ENCODE assay signal across 13 cellular contexts in the genomic region with DNA sequence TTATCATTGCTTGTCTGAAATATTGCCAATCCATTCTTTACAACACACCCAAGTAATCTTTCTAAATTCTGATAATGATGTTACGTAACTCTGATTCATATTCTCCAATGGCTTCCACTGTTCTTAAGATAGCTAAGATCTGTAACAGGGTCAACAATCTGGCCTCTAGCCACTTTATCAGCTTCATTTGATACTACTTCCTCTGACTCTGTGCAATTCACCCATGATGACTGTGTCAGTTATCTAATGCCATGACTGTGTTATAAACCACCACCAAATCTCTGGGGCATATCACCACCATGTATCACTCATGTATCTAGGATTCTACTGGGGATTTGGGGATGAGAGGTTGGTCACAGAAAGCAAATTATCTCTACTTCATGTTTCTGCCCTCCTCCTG. TPM values are rescaled to one million over a fixed set of nuclear protein-coding genes. Genes with fewer than 3 reads are reported as not detected.
DNase-seq lines count a peak whose midpoint lies in the region; ATAC-seq, FAIRE-seq and TF ChIP-seq lines count a peak whose summit lies in the region.
"Had no signal": no experiment of that assay in that cellular context is flagged by ENCODE, and none has a peak within 500 bp of the region (broad histone marks: within the 10 kb centered on the region; RNA-seq: fewer than 3 reads in every experiment).

No MANE protein-coding gene starts in this region.

- no peak overlapping the region for H3K4me3 Mint-ChIP-seq in MCF 10A (ENCODE audit: unreplicated experiment)
- H3K4me3 Mint-ChIP-seq in activated T-cell treated with anti-CD3 and anti-CD28 coated beads, Interleukin-2, amount 50 U/mL, for 24 hours, result no peak overlapping the region
- H3K4me3 Mint-ChIP-seq: activated T-cell treated with anti-CD3 and anti-CD28 coated beads, Interleukin-2, amount 50 U/mL, for 72 hours; neural crest cell had no signal

- intact Hi-C loops in MCF 10A (cut with micrococcal nuclease) (no loop called here), breast epithelium (cut with DNase I; ENCODE audit: low total_unique reads) (no loop called here), upper lobe of right lung (cut with DNase I) (no loop called here)

- H3K27ac Mint-ChIP-seq in MCF 10A (ENCODE audit: low read depth, unreplicated experiment), result peak overlapping the region; percentile 84
- no peak overlapping the region for H3K27ac Mint-ChIP-seq in activated T-cell treated with anti-CD3 and anti-CD28 coated beads, Interleukin-2, amount 50 U/mL, for 24 hours
- H3K27ac Mint-ChIP-seq: activated T-cell treated with anti-CD3 and anti-CD28 coated beads, Interleukin-2, amount 50 U/mL, for 72 hours had no signal

- DNase-seq in MCF 10A (ENCODE audit: unreplicated experiment) (peak; percentile 10), breast epithelium (ENCODE audit: low spot score in 2 of 2) (no peak), amniotic epithelial cell (ENCODE audit: low read depth) (peak; percentile 99), keratinocyte (ENCODE audit: low read depth, low spot score) (peak; percentile 30), upper lobe of right lung (no peak), NCI-H146 treated with DMSO at 0.1 percent for 48 hours (lab: John Stamatoyannopoulos, UW; ENCODE audit: unreplicated experiment) (no peak)
- DNase-seq in activated T-cell treated with anti-CD3 and anti-CD28 coated beads, Interleukin-2, amount 50 U/mL, for 24 hours, result no peak
- DNase-seq: activated T-cell treated with anti-CD3 and anti-CD28 coated beads, Interleukin-2, amount 50 U/mL, for 72 hours; NCI-H446 treated with DMSO at 0.1 percent for 48 hours; tibial artery had no signal

- H3K9me3 Mint-ChIP-seq in MCF 10A (ENCODE audit: unreplicated experiment), result no peaks in the 10 kb centered on the region
- H3K9me3 Mint-ChIP-seq in activated T-cell treated with anti-CD3 and anti-CD28 coated beads, Interleukin-2, amount 50 U/mL, for 24 hours, result peaks cover 3% of the 10 kb centered on the region

- no peaks in the 10 kb centered on the region for H3K27me3 Mint-ChIP-seq in MCF 10A (ENCODE audit: insufficient read depth, unreplicated experiment)
- no peaks in the 10 kb centered on the region for H3K27me3 Mint-ChIP-seq in activated T-cell treated with anti-CD3 and anti-CD28 coated beads, Interleukin-2, amount 50 U/mL, for 24 hours

- no peak overlapping the region for H3K9ac ChIP-seq in keratinocyte (ENCODE audit: control insufficient read depth, extremely low read depth, insufficient read depth, low read length)

- H3K4me1 Mint-ChIP-seq in MCF 10A (ENCODE audit: insufficient read depth, unreplicated experiment), result peaks cover 50% of the 10 kb centered on the region
- peaks cover 45% of the 10 kb centered on the region for H3K4me1 Mint-ChIP-seq in activated T-cell treated with anti-CD3 and anti-CD28 coated beads, Interleukin-2, amount 50 U/mL, for 24 hours (ENCODE audit: low read depth)

- no peak overlapping the region for H3K27ac ChIP-seq in breast epithelium
- no peak overlapping the region for H3K27ac ChIP-seq in keratinocyte (ENCODE audit: control insufficient read depth, insufficient read depth, low read length)
- no peak overlapping the region for H3K27ac ChIP-seq in upper lobe of right lung

- H3K9me3 ChIP-seq in breast epithelium (no peaks in the 10 kb centered on the region), keratinocyte (ENCODE audit: control insufficient read depth, low read depth, low read length) (no peaks in the 10 kb centered on the region), upper lobe of right lung (no peaks in the 10 kb centered on the region)
- H3K9me3 ChIP-seq: tibial artery had no signal

- no peaks in the 10 kb centered on the region for H4K20me1 ChIP-seq in keratinocyte (ENCODE audit: control insufficient read depth, extremely low read depth, insufficient read depth, low read length)

- no peak for TF ChIP-seq POLR2A in breast epithelium (IDR thresholded peaks at IDR 0.05)

- no peak for FAIRE-seq in keratinocyte (lab: Jason Lieb, UNC)
- FAIRE-seq: A204.1 had no signal

- TF ChIP-seq CTCF in MCF 10A (IDR thresholded peaks at IDR 0.05; ENCODE audit: unreplicated experiment) (no peak), breast epithelium (IDR thresholded peaks at IDR 0.05) (no peak), keratinocyte (optimal IDR thresholded peaks at IDR 0.05 in 1 of 3, IDR thresholded peaks at IDR 0.05 in 1 of 3, conservative IDR thresholded peaks at IDR 0.05 in 1 of 3; ENCODE audit: extremely low read depth in 1 of 3, insufficient read depth in 2 of 3, low read length in 3 of 3) (no peak), upper lobe of right lung (IDR thresholded peaks at IDR 0.05) (no peak)

- no peaks in the 10 kb centered on the region for H3K9me1 ChIP-seq in keratinocyte (ENCODE audit: control insufficient read depth, extremely low read depth, insufficient read depth, low read length)

- H3K4me3 ChIP-seq in breast epithelium, result no peak overlapping the region
- no peak overlapping the region for H3K4me3 ChIP-seq in keratinocyte (ENCODE audit: control insufficient read depth in 2 of 3, extremely low read depth in 1 of 3, insufficient read depth in 2 of 3, low read depth in 1 of 3, low read length in 3 of 3)
- no peak overlapping the region for H3K4me3 ChIP-seq in upper lobe of right lung
- H3K4me3 ChIP-seq: tibial artery had no signal

- BruUV-seq in MCF 10A (replicated peaks; lab: Mats Ljungman, UMichigan), result no TSS peak

- POLR2A ChIA-PET in MCF 10A (lab: Yijun Ruan, JAX), result no interaction called here

- no peaks in the 10 kb centered on the region for H3K4me1 ChIP-seq in breast epithelium
- H3K4me1 ChIP-seq in keratinocyte (ENCODE audit: control insufficient read depth, extremely low read depth, insufficient read depth, low read length), result peaks cover 28% of the 10 kb centered on the region
- peaks cover 31% of the 10 kb centered on the region for H3K4me1 ChIP-seq in upper lobe of right lung

- CTCF ChIA-PET in MCF 10A (lab: Yijun Ruan, JAX), result interaction anchor here (0.7 kb wide), 1 partner anchor 85 kb away, joined by 3 read pairs; no protein-coding TSS in a partner anchor

- H3K4me2 ChIP-seq in keratinocyte (ENCODE audit: control insufficient read depth, extremely low read depth, insufficient read depth, low read depth, low read length), result no peak overlapping the region

- H3K79me2 ChIP-seq in keratinocyte (ENCODE audit: control insufficient read depth, insufficient read depth, low read length), result no peaks in the 10 kb centered on the region

- H3K27me3 ChIP-seq in breast epithelium, result no peaks in the 10 kb centered on the region
- no peaks in the 10 kb centered on the region for H3K27me3 ChIP-seq in keratinocyte (ENCODE audit: control insufficient read depth, extremely low read depth, insufficient read depth, low read length)
- H3K27me3 ChIP-seq in upper lobe of right lung, result no peaks in the 10 kb centered on the region
- H3K27me3 ChIP-seq: tibial artery had no signal

- dilution Hi-C loops in keratinocyte (cut with MboI; ENCODE audit: extremely low pct_ligation_motif_present, low sequenced_read_pairs), result no loop called here

- ATAC-seq in upper lobe of right lung (peak; percentile 31), HG03045 (IDR thresholded peaks at IDR 0.05; ENCODE audit: unreplicated experiment) (no peak)

- H3K36me3 Mint-ChIP-seq in MCF 10A (ENCODE audit: insufficient read depth, unreplicated experiment), result no peaks in the 10 kb centered on the region
- peaks cover 3% of the 10 kb centered on the region for H3K36me3 Mint-ChIP-seq in activated T-cell treated with anti-CD3 and anti-CD28 coated beads, Interleukin-2, amount 50 U/mL, for 24 hours (ENCODE audit: low read depth)

- H2AFZ ChIP-seq in keratinocyte (ENCODE audit: control insufficient read depth, low read length), result no peak overlapping the region

- H3K36me3 ChIP-seq in breast epithelium (no peaks in the 10 kb centered on the region), keratinocyte (ENCODE audit: control insufficient read depth in 2 of 2, extremely low read depth in 1 of 2, insufficient read depth in 2 of 2, low read length in 2 of 2) (no peaks in the 10 kb centered on the region), upper lobe of right lung (no peaks in the 10 kb centered on the region)
- H3K36me3 ChIP-seq: tibial artery had no signal

RNA-seq across cellular contexts. Expression of a gene that starts 44.0 kb away (rescaled TPM):
- 0.44 TPM in 1 of 2 replicates, not detected in the other for total RNA-seq in MCF 10A (2022)
- 10 to 100 TPM in 2 of 3 donors, 1 to 10 TPM in 1; 4.8 to 20.8 (median 17.0) TPM for total RNA-seq in breast epithelium
- polyA plus RNA-seq in keratinocyte, result 0.05 to 0.14 TPM (median 0.07 TPM) in 3 replicates
- polyA plus RNA-seq in keratinocyte (2011; ENCODE audit: low read depth), result not detected
- 0.07 TPM in 1 of 2 replicates, not detected in the other for polyA plus RNA-seq in keratinocyte (2011; cell fraction: cytosol; rRNA removed)
- 0.29 and 0.39 TPM in 2 replicates for polyA plus RNA-seq in keratinocyte (2011; cell fraction: nucleus; rRNA removed)
- polyA plus RNA-seq in keratinocyte (2012; ENCODE audit: low replicate concordance), result 0.10 and 0.41 TPM in 2 replicates
- polyA minus RNA-seq in keratinocyte, result not detected in 3 replicates
- polyA minus RNA-seq in keratinocyte (2011; cell fraction: cytosol; rRNA and poly(A)+ RNA removed), result not detected
- not detected in 2 replicates for polyA minus RNA-seq in keratinocyte (2011; cell fraction: nucleus; rRNA and poly(A)+ RNA removed)
- total RNA-seq in upper lobe of right lung, result 6.5 TPM

Comparison
In these comparisons a context has a peak if more than half of its experiments do, and no peak if none do; other contexts are left out.
1. DNase-seq: peak in MCF 10A (single experiment), amniotic epithelial cell (single experiment) and keratinocyte (single experiment); none in breast epithelium (0 of 2), upper lobe of right lung (single experiment), NCI-H146 treated with DMSO at 0.1 percent for 48 hours (single experiment) and activated T-cell treated with anti-CD3 and anti-CD28 coated beads, Interleukin-2, amount 50 U/mL, for 24 hours (single experiment).